In genomic region chr1:194342484-194343262, GRCh38 we compare ENCODE assay signal across 14 cellular contexts.
A peak's percentile ranks its signal among the peaks of the same experiment; 100 is the strongest.
DNase-seq lines count a peak whose midpoint lies in the region; ATAC-seq, FAIRE-seq and TF ChIP-seq lines count a peak whose summit lies in the region.
"Had no signal": no experiment of that assay in that cellular context is flagged by ENCODE, and none has a peak within 500 bp of the region (broad histone marks: within the 10 kb centered on the region; RNA-seq: fewer than 3 reads in every experiment).

No MANE protein-coding gene starts in this region.

- WGBS in heart right ventricle, 2 donors = 72 to 77% methylated on average over 18 of the region's 18 CpGs

- no peaks in the 10 kb centered on the region for H3K36me3 Mint-ChIP-seq in glutamatergic neuron (ENCODE audit: unreplicated experiment)

- peaks cover 11% of the 10 kb centered on the region for H3K27me3 Mint-ChIP-seq in glutamatergic neuron (ENCODE audit: unreplicated experiment)
- H3K27me3 Mint-ChIP-seq: central memory CD8-positive, alpha-beta T cell had no signal

- H3K9me3 Mint-ChIP-seq in glutamatergic neuron (ENCODE audit: unreplicated experiment) = peaks cover 8% of the 10 kb centered on the region

- FAIRE-seq in D721Med (lab: Jason Lieb, UNC) (no peak), HTR-8/SVneo (lab: Jason Lieb, UNC) (no peak)

- peak overlapping the region; percentile 92 for H3K27ac Mint-ChIP-seq in glutamatergic neuron (ENCODE audit: unreplicated experiment)

- 0 out of 2 replicates have a peak, but pooled peaks have one; percentile 19 for TF ChIP-seq CTCF in C4-2B (conservative IDR thresholded peaks at IDR 0.05)
- no peak for TF ChIP-seq CTCF in glutamatergic neuron (IDR thresholded peaks at IDR 0.05; ENCODE audit: partially characterized antibody, unreplicated experiment)
- TF ChIP-seq CTCF in D721Med (IDR thresholded peaks at IDR 0.05; ENCODE audit: insufficient read depth, missing control alignments) = no peak
- TF ChIP-seq CTCF in heart right ventricle (IDR thresholded peaks at IDR 0.05) = no peak

- no peaks in the 10 kb centered on the region for H3K9me3 ChIP-seq in heart right ventricle

- H3K27me3 ChIP-seq in H7 (ENCODE audit: control insufficient read depth, insufficient read depth, low read length) (no peaks in the 10 kb centered on the region), heart right ventricle (no peaks in the 10 kb centered on the region)

- H3K4me3 ChIP-seq in H7 (ENCODE audit: insufficient read depth, low read depth, low read length) (no peak overlapping the region), heart right ventricle (no peak overlapping the region)

- intact Hi-C loops in heart right ventricle (cut with DNase I) = no loop called here

- H3K27ac ChIP-seq in C4-2B = no peak overlapping the region
- no peak overlapping the region for H3K27ac ChIP-seq in heart right ventricle

- DNase-seq in H7 (peak; percentile 46), NCI-H69 (lab: John Stamatoyannopoulos, UW) (peak; percentile 9), glutamatergic neuron (peak; percentile 76), D721Med (ENCODE audit: insufficient read length, low spot score) (no peak), NCI-H146 treated with DMSO at 0.1 percent for 48 hours (lab: John Stamatoyannopoulos, UW; ENCODE audit: unreplicated experiment) (no peak), HTR-8/SVneo (ENCODE audit: insufficient read length, low spot score) (no peak), heart right ventricle (no peak)
- DNase-seq: activated CD8-positive, alpha-beta memory T cell treated with anti-CD3 and anti-CD28 coated beads, Interleukin-2, amount 50 U/mL, for 4 hours; DMS153; hypothalamus; NCI-H187 treated with DMSO at 0.1 percent for 48 hours had no signal

- H3K4me3 Mint-ChIP-seq in glutamatergic neuron (ENCODE audit: unreplicated experiment) = peak overlapping the region; percentile 72
- H3K4me3 Mint-ChIP-seq: central memory CD8-positive, alpha-beta T cell had no signal

- ATAC-seq in heart right ventricle = no peak
- ATAC-seq: esophagus mucosa had no signal

- H3K4me1 ChIP-seq in heart right ventricle = no peaks in the 10 kb centered on the region

- H3K36me3 ChIP-seq in H7 (replicated peaks; ENCODE audit: control insufficient read depth, insufficient read depth, low read length) (no peaks in the 10 kb centered on the region), heart right ventricle (no peaks in the 10 kb centered on the region)

- H3K4me1 Mint-ChIP-seq in glutamatergic neuron (ENCODE audit: low read depth, unreplicated experiment) = peaks cover 34% of the 10 kb centered on the region
- H3K4me1 Mint-ChIP-seq: central memory CD8-positive, alpha-beta T cell had no signal

Comparison
In these comparisons a context has a peak if more than half of its experiments do, and no peak if none do; other contexts are left out.
1. DNase-seq: peak in H7 (single experiment), NCI-H69 (single experiment) and glutamatergic neuron (single experiment); none in D721Med (single experiment), NCI-H146 treated with DMSO at 0.1 percent for 48 hours (single experiment), HTR-8/SVneo (single experiment) and heart right ventricle (0 of 2).